ENCODE assay signal across 8 cellular contexts in genomic region chr6:158869010-158869603, GRCh38. TPM values are rescaled to one million over a fixed set of nuclear protein-coding genes. Genes with fewer than 3 reads are reported as not detected.
DNase-seq lines count a peak whose midpoint lies in the region; ATAC-seq and TF ChIP-seq lines count a peak whose summit lies in the region.

No MANE protein-coding gene starts in this region.

- H3K36me3 Mint-ChIP-seq in neural progenitor cell: no peaks in the 10 kb centered on the region

- H3K27ac ChIP-seq in neural progenitor cell: peak overlapping the region; percentile 71

- no peak for DNase-seq in AG04449 (ENCODE audit: low read depth, low spot score)
- DNase-seq in epithelial cell of proximal tubule (ENCODE audit: low read depth): peak; percentile 31
- DNase-seq in neural progenitor cell (ENCODE audit: low spot score): peak; percentile 80

- peaks cover 9% of the 10 kb centered on the region for H3K4me1 Mint-ChIP-seq in neural progenitor cell

- POLR2A ChIA-PET in AG04449 (lab: Yijun Ruan, JAX): interaction anchor here (0.6 to 1.0 kb wide), 4 partner anchors 10 to 24 kb away, joined by 3 to 4 read pairs (median 3); no protein-coding TSS in a partner anchor

- H3K27me3 Mint-ChIP-seq in neural progenitor cell (ENCODE audit: insufficient read depth, low read depth): peaks cover 9% of the 10 kb centered on the region

- H3K36me3 ChIP-seq in neural progenitor cell: no peaks in the 10 kb centered on the region

- no peak overlapping the region for H3K9ac ChIP-seq in neural progenitor cell

- no peaks in the 10 kb centered on the region for H4K20me1 ChIP-seq in neural progenitor cell (ENCODE audit: low read depth)

- ATAC-seq in GM18508 (IDR thresholded peaks at IDR 0.05; ENCODE audit: insufficient read depth, unreplicated experiment): peak; percentile 17
- ATAC-seq in HG03558 (IDR thresholded peaks at IDR 0.05; ENCODE audit: extremely low read depth, unreplicated experiment): peak; percentile 11
- no peak for ATAC-seq in GM18502 (IDR thresholded peaks at IDR 0.05; ENCODE audit: poor library complexity, unreplicated experiment)
- ATAC-seq in GM18861 (IDR thresholded peaks at IDR 0.05; ENCODE audit: unreplicated experiment): no peak

- peak; percentile 67 for TF ChIP-seq POLR2A in Raji (IDR thresholded peaks at IDR 0.05; ENCODE audit: insufficient read depth, low read depth, low read length)

- H3K4me3 ChIP-seq in AG04449 (ENCODE audit: low read depth, low read length) (peak overlapping the region; percentile 65), epithelial cell of proximal tubule (ENCODE audit: low read depth, low read length) (peak overlapping the region; percentile 63), neural progenitor cell (peak overlapping the region; percentile 43)

- no peaks in the 10 kb centered on the region for H3K79me2 ChIP-seq in neural progenitor cell (ENCODE audit: low read depth)

- peaks cover 9% of the 10 kb centered on the region for H3K9me3 Mint-ChIP-seq in neural progenitor cell

- peak overlapping the region; percentile 63 for H3K4me2 ChIP-seq in neural progenitor cell

- H3K9me3 ChIP-seq in neural progenitor cell (ENCODE audit: low read depth): no peaks in the 10 kb centered on the region

- no peaks in the 10 kb centered on the region for H3K4me1 ChIP-seq in neural progenitor cell

- H3K27me3 ChIP-seq in neural progenitor cell: peaks cover 7% of the 10 kb centered on the region

- H3K27ac Mint-ChIP-seq in neural progenitor cell: peak overlapping the region; percentile 9

- no peak for TF ChIP-seq CTCF in AG04449 (IDR thresholded peaks at IDR 0.05; ENCODE audit: insufficient read depth, low read length, missing control alignments)
- no peak for TF ChIP-seq CTCF in epithelial cell of proximal tubule (conservative IDR thresholded peaks at IDR 0.05; ENCODE audit: low read depth, low read length)
- no peak for TF ChIP-seq CTCF in neural progenitor cell (IDR thresholded peaks at IDR 0.05)

- peak overlapping the region; percentile 81 for H2AFZ ChIP-seq in neural progenitor cell (replicated peaks)

- H3F3A ChIP-seq in neural progenitor cell (ENCODE audit: low read depth): peaks cover 18% of the 10 kb centered on the region

- H3K4me3 Mint-ChIP-seq in neural progenitor cell: peak overlapping the region; percentile 77

- CTCF ChIA-PET in AG04449 (lab: Yijun Ruan, JAX): interaction anchor here (0.9 to 1.4 kb wide), 3 partner anchors 11 to 57 kb away, joined by 3 to 5 read pairs (median 3); no protein-coding TSS in a partner anchor

RNA-seq across cellular contexts. Expression of gene EZR, which starts 49.9 kb away (rescaled TPM):
- total RNA-seq in epithelial cell of proximal tubule (264 and 309 TPM in 2 replicates), neural progenitor cell (ENCODE audit: low replicate concordance) (52.0 and 61.4 TPM in 2 replicates)

Comparison
In these comparisons a context has a peak if more than half of its experiments do, and no peak if none do; other contexts are left out.
1. ATAC-seq: peak in GM18508 (single experiment) and HG03558 (single experiment); none in GM18502 (single experiment) and GM18861 (single experiment).
2. Peak in every context shown above with its lines, with median percentiles within 50 percentile points of each other: H3K4me3 ChIP-seq.